ENCODE assay signal across 1 cellular context in genomic region chr19:35748106-35749020, GRCh38.
TF ChIP-seq lines count a peak whose summit lies in the region.

TSS of gene LIN37 (plus strand) at chr19:35748576. CDS start at chr19:35748725, 149 bp downstream.

TF ChIP-seq in HepG2, 621 proteins besides CTCF, POLR2A, EP300 and RAD21 (continued from another document and continues in another):
- TF ChIP-seq, protein P1, sequence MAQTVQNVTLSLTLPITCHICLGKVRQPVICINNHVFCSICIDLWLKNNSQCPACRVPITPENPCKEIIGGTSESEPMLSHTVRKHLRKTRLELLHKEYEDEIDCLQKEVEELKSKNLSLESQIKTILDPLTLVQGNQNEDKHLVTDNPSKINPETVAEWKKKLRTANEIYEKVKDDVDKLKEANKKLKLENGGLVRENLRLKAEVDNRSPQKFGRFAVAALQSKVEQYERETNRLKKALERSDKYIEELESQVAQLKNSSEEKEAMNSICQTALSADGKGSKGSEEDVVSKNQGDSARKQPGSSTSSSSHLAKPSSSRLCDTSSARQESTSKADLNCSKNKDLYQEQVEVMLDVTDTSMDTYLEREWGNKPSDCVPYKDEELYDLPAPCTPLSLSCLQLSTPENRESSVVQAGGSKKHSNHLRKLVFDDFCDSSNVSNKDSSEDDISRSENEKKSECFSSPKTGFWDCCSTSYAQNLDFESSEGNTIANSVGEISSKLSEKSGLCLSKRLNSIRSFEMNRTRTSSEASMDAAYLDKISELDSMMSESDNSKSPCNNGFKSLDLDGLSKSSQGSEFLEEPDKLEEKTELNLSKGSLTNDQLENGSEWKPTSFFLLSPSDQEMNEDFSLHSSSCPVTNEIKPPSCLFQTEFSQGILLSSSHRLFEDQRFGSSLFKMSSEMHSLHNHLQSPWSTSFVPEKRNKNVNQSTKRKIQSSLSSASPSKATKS (CRISPR knock-in tag; IDR thresholded peaks at IDR 0.05): no peak
- TF ChIP-seq SATB2 (CRISPR knock-in tag; IDR thresholded peaks at IDR 0.05) (0 out of 2 replicates have a peak, but pooled peaks have one; percentile 43), TBX3 (IDR thresholded peaks at IDR 0.05; ENCODE audit: borderline replicate concordance) (no peak), ZNF589 (CRISPR knock-in tag; conservative IDR thresholded peaks at IDR 0.05) (no peak), ZMYM3 (CRISPR knock-in tag; IDR thresholded peaks at IDR 0.05) (0 out of 2 replicates have a peak, but pooled peaks have one; percentile 13), DPF2 (CRISPR knock-in tag; IDR thresholded peaks at IDR 0.05; ENCODE audit: borderline replicate concordance, low read depth) (no peak), ZNF460 (CRISPR knock-in tag; IDR thresholded peaks at IDR 0.05; ENCODE audit: borderline replicate concordance) (no peak), ZBTB7B (CRISPR knock-in tag; IDR thresholded peaks at IDR 0.05) (no peak), SOX13 (IDR thresholded peaks at IDR 0.05) (no peak; the same call in 1 of the 2 replicates), SOX13 (CRISPR knock-in tag; conservative IDR thresholded peaks at IDR 0.05 in 1 of 2, IDR thresholded peaks at IDR 0.05 in 1 of 2) (peak in 1 of 2 experiments; percentile 22; a peak in 1 of 4 replicates), ZNF512 (CRISPR knock-in tag; IDR thresholded peaks at IDR 0.05) (no peak), ZKSCAN8 (CRISPR knock-in tag; IDR thresholded peaks at IDR 0.05; ENCODE audit: borderline replicate concordance) (no peak), KAT7 (CRISPR knock-in tag; IDR thresholded peaks at IDR 0.05; ENCODE audit: borderline replicate concordance) (no peak), ZNF510 (CRISPR knock-in tag; IDR thresholded peaks at IDR 0.05; ENCODE audit: low read depth) (0 out of 2 replicates have a peak, but pooled peaks have one; percentile 76), ZSCAN31 (CRISPR knock-in tag; IDR thresholded peaks at IDR 0.05; ENCODE audit: low read depth) (no peak), MAFG (CRISPR knock-in tag; IDR thresholded peaks at IDR 0.05) (no peak), ZFP62 (CRISPR knock-in tag; IDR thresholded peaks at IDR 0.05) (no peak), ISL2 (CRISPR knock-in tag; IDR thresholded peaks at IDR 0.05) (peak; percentile 56), HNRNPLL (IDR thresholded peaks at IDR 0.05; ENCODE audit: low read depth, low read length, poor library complexity, severe bottlenecking) (no peak), FOXK2 (IDR thresholded peaks at IDR 0.05) (peak; percentile 86), ZNF891 (CRISPR knock-in tag; IDR thresholded peaks at IDR 0.05) (no peak; the same call in 1 of the 2 replicates), PPARG (CRISPR knock-in tag; conservative IDR thresholded peaks at IDR 0.05) (no peak; the same call in 1 of the 2 replicates), MYNN (CRISPR knock-in tag; IDR thresholded peaks at IDR 0.05; ENCODE audit: low read depth) (0 out of 2 replicates have a peak, but pooled peaks have one; percentile 34), RXRA (CRISPR knock-in tag; IDR thresholded peaks at IDR 0.05) (no peak; the same call in 1 of the 2 replicates), ZNF564 (CRISPR knock-in tag; IDR thresholded peaks at IDR 0.05) (no peak), TCF12 (IDR thresholded peaks at IDR 0.05) (no peak), TCF12 (CRISPR knock-in tag; IDR thresholded peaks at IDR 0.05) (no peak), SETDB1 (CRISPR knock-in tag; IDR thresholded peaks at IDR 0.05; ENCODE audit: borderline replicate concordance) (no peak), ZEB1 (IDR thresholded peaks at IDR 0.05; ENCODE audit: insufficient replicate concordance, low read depth) (no peak), ZNF282 (IDR thresholded peaks at IDR 0.05; ENCODE audit: partially characterized antibody) (no peak), ZNF275 (CRISPR knock-in tag; IDR thresholded peaks at IDR 0.05; ENCODE audit: borderline replicate concordance) (0 out of 2 replicates have a peak, but pooled peaks have one; percentile 42), NFE2L1 (CRISPR knock-in tag; IDR thresholded peaks at IDR 0.05; ENCODE audit: borderline replicate concordance) (no peak), ZBTB42 (CRISPR knock-in tag; IDR thresholded peaks at IDR 0.05) (no peak), GPN1 (CRISPR knock-in tag; IDR thresholded peaks at IDR 0.05; ENCODE audit: borderline replicate concordance) (no peak), NR2C2 (CRISPR knock-in tag; IDR thresholded peaks at IDR 0.05; ENCODE audit: borderline replicate concordance) (peak; percentile 97), NFKB2 (CRISPR knock-in tag; IDR thresholded peaks at IDR 0.05; ENCODE audit: borderline replicate concordance) (peak; percentile 65; the same call in 1 of the 2 replicates), ZSCAN29 (CRISPR knock-in tag; conservative IDR thresholded peaks at IDR 0.05) (no peak), ZHX1 (CRISPR knock-in tag; IDR thresholded peaks at IDR 0.05; ENCODE audit: low read depth) (no peak)
- TF ChIP-seq, protein P2, sequence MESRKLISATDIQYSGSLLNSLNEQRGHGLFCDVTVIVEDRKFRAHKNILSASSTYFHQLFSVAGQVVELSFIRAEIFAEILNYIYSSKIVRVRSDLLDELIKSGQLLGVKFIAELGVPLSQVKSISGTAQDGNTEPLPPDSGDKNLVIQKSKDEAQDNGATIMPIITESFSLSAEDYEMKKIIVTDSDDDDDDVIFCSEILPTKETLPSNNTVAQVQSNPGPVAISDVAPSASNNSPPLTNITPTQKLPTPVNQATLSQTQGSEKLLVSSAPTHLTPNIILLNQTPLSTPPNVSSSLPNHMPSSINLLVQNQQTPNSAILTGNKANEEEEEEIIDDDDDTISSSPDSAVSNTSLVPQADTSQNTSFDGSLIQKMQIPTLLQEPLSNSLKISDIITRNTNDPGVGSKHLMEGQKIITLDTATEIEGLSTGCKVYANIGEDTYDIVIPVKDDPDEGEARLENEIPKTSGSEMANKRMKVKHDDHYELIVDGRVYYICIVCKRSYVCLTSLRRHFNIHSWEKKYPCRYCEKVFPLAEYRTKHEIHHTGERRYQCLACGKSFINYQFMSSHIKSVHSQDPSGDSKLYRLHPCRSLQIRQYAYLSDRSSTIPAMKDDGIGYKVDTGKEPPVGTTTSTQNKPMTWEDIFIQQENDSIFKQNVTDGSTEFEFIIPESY (CRISPR knock-in tag; IDR thresholded peaks at IDR 0.05): no peak
- TF ChIP-seq, protein P3, sequence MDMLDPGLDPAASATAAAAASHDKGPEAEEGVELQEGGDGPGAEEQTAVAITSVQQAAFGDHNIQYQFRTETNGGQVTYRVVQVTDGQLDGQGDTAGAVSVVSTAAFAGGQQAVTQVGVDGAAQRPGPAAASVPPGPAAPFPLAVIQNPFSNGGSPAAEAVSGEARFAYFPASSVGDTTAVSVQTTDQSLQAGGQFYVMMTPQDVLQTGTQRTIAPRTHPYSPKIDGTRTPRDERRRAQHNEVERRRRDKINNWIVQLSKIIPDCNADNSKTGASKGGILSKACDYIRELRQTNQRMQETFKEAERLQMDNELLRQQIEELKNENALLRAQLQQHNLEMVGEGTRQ (IDR thresholded peaks at IDR 0.05; ENCODE audit: low read depth, low read length): no peak
- TF ChIP-seq, protein P3 (CRISPR knock-in tag; IDR thresholded peaks at IDR 0.05; ENCODE audit: borderline replicate concordance): no peak; the same call in 1 of the 2 replicates
- TF ChIP-seq, protein P4, sequence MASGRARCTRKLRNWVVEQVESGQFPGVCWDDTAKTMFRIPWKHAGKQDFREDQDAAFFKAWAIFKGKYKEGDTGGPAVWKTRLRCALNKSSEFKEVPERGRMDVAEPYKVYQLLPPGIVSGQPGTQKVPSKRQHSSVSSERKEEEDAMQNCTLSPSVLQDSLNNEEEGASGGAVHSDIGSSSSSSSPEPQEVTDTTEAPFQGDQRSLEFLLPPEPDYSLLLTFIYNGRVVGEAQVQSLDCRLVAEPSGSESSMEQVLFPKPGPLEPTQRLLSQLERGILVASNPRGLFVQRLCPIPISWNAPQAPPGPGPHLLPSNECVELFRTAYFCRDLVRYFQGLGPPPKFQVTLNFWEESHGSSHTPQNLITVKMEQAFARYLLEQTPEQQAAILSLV (CRISPR knock-in tag; IDR thresholded peaks at IDR 0.05; ENCODE audit: borderline replicate concordance): peak; percentile 32; the same call in 1 of the 2 replicates
